In genomic region chr6:36360241-36361054, GRCh38 we compare ENCODE assay signal across 1 cellular context.
TF ChIP-seq lines count a peak whose summit lies in the region.

No MANE protein-coding gene starts in this region.

TF ChIP-seq in GM12878, 131 proteins besides CTCF, POLR2A, EP300 and RAD21 (continues in another document):
- TF ChIP-seq POU2F2 (IDR thresholded peaks at IDR 0.05; ENCODE audit: borderline replicate concordance, low read depth, low read length) (peak; percentile 62; the same call in 1 of the 3 replicates), NFYA (IDR thresholded peaks at IDR 0.05; ENCODE audit: borderline replicate concordance, low read depth, low read length) (no peak), MEF2B (IDR thresholded peaks at IDR 0.05; ENCODE audit: partially characterized antibody, poor library complexity, severe bottlenecking) (peak; percentile 96), SRF (IDR thresholded peaks at IDR 0.05; ENCODE audit: low read depth in 2 of 2, low read length in 2 of 2) (no peak), EZH2 (IDR thresholded peaks at IDR 0.05; ENCODE audit: borderline replicate concordance, control insufficient read depth, low read depth, low read length) (no peak), SMAD5 (IDR thresholded peaks at IDR 0.05; ENCODE audit: low read depth) (no peak), MXI1 (IDR thresholded peaks at IDR 0.05; ENCODE audit: low read depth, low read length) (no peak), JUNB (IDR thresholded peaks at IDR 0.05) (no peak), JUND (IDR thresholded peaks at IDR 0.05; ENCODE audit: low read depth, low read length) (no peak), PML (IDR thresholded peaks at IDR 0.05; ENCODE audit: low read length) (no peak), RUNX3 (IDR thresholded peaks at IDR 0.05; ENCODE audit: low read length) (no peak), SIN3A (IDR thresholded peaks at IDR 0.05; ENCODE audit: low read depth, low read length) (0 out of 2 replicates have a peak, but pooled peaks have one; percentile 44), NR2C2 (IDR thresholded peaks at IDR 0.05; ENCODE audit: borderline replicate concordance, control insufficient read depth, insufficient read length, low read depth) (no peak), IKZF2 (IDR thresholded peaks at IDR 0.05) (peak; percentile 50 to 79; a peak in 2 of 4 replicates), HSF1 (IDR thresholded peaks at IDR 0.05; ENCODE audit: low read depth, low read length) (no peak), ESRRA (IDR thresholded peaks at IDR 0.05; ENCODE audit: low read length) (peak; percentile 69; the same call in 1 of the 2 replicates), YY1 (IDR thresholded peaks at IDR 0.05; ENCODE audit: low read depth, low read length) (peak; percentile 76), EED (IDR thresholded peaks at IDR 0.05; ENCODE audit: low read depth) (peak; percentile 66), RELB (IDR thresholded peaks at IDR 0.05; ENCODE audit: low read depth) (peak; percentile 44), CREM (IDR thresholded peaks at IDR 0.05; ENCODE audit: low read depth) (peak; percentile 58), RBBP5 (conservative IDR thresholded peaks at IDR 0.05) (no peak), IRF5 (IDR thresholded peaks at IDR 0.05; ENCODE audit: borderline replicate concordance) (no peak), ZNF592 (IDR thresholded peaks at IDR 0.05) (0 out of 2 replicates have a peak, but pooled peaks have one; percentile 46), REST (IDR thresholded peaks at IDR 0.05; ENCODE audit: low read depth, low read length) (no peak), BHLHE40 (IDR thresholded peaks at IDR 0.05; ENCODE audit: borderline replicate concordance in 1 of 2, low read depth in 2 of 2, low read length in 1 of 2) (peak; percentile 14 to 51; a peak in 2 of 4 replicates), ASH2L (IDR thresholded peaks at IDR 0.05; ENCODE audit: borderline replicate concordance, low read depth) (no peak), TAF1 (IDR thresholded peaks at IDR 0.05; ENCODE audit: borderline replicate concordance, low read depth, low read length) (no peak), MTA2 (IDR thresholded peaks at IDR 0.05; ENCODE audit: low read depth) (peak; percentile 33; the same call in 1 of the 2 replicates), FOXM1 (IDR thresholded peaks at IDR 0.05; ENCODE audit: low read depth, low read length) (0 out of 2 replicates have a peak, but pooled peaks have one; percentile 57)
- TF ChIP-seq, protein P1, sequence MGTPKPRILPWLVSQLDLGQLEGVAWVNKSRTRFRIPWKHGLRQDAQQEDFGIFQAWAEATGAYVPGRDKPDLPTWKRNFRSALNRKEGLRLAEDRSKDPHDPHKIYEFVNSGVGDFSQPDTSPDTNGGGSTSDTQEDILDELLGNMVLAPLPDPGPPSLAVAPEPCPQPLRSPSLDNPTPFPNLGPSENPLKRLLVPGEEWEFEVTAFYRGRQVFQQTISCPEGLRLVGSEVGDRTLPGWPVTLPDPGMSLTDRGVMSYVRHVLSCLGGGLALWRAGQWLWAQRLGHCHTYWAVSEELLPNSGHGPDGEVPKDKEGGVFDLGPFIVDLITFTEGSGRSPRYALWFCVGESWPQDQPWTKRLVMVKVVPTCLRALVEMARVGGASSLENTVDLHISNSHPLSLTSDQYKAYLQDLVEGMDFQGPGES (IDR thresholded peaks at IDR 0.05), result no peak
- TF ChIP-seq, protein P2, sequence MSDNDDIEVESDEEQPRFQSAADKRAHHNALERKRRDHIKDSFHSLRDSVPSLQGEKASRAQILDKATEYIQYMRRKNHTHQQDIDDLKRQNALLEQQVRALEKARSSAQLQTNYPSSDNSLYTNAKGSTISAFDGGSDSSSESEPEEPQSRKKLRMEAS (IDR thresholded peaks at IDR 0.05; ENCODE audit: low read depth, low read length), result no peak
- TF ChIP-seq, protein P3, sequence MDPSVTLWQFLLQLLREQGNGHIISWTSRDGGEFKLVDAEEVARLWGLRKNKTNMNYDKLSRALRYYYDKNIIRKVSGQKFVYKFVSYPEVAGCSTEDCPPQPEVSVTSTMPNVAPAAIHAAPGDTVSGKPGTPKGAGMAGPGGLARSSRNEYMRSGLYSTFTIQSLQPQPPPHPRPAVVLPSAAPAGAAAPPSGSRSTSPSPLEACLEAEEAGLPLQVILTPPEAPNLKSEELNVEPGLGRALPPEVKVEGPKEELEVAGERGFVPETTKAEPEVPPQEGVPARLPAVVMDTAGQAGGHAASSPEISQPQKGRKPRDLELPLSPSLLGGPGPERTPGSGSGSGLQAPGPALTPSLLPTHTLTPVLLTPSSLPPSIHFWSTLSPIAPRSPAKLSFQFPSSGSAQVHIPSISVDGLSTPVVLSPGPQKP (IDR thresholded peaks at IDR 0.05; ENCODE audit: low read depth, low read length), result no peak
- TF ChIP-seq, protein P4, sequence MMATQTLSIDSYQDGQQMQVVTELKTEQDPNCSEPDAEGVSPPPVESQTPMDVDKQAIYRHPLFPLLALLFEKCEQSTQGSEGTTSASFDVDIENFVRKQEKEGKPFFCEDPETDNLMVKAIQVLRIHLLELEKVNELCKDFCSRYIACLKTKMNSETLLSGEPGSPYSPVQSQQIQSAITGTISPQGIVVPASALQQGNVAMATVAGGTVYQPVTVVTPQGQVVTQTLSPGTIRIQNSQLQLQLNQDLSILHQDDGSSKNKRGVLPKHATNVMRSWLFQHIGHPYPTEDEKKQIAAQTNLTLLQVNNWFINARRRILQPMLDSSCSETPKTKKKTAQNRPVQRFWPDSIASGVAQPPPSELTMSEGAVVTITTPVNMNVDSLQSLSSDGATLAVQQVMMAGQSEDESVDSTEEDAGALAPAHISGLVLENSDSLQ (IDR thresholded peaks at IDR 0.05), result no peak; the same call in 1 of the 2 replicates
- TF ChIP-seq, protein P5, sequence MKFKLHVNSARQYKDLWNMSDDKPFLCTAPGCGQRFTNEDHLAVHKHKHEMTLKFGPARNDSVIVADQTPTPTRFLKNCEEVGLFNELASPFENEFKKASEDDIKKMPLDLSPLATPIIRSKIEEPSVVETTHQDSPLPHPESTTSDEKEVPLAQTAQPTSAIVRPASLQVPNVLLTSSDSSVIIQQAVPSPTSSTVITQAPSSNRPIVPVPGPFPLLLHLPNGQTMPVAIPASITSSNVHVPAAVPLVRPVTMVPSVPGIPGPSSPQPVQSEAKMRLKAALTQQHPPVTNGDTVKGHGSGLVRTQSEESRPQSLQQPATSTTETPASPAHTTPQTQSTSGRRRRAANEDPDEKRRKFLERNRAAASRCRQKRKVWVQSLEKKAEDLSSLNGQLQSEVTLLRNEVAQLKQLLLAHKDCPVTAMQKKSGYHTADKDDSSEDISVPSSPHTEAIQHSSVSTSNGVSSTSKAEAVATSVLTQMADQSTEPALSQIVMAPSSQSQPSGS (IDR thresholded peaks at IDR 0.05; ENCODE audit: low read length), result no peak
